In genomic region chr10:128035557-128035973, GRCh38 we compare ENCODE assay signal across 8 cellular contexts.
DNase-seq lines count a peak whose midpoint lies in the region; ATAC-seq and TF ChIP-seq lines count a peak whose summit lies in the region.

No MANE protein-coding gene starts in this region.

- H3K4me2 ChIP-seq in BLaER1 treated with 17β-estradiol and CSF1 and Interleukin-3, amounts not matched to agents 10 nM and 100 nM, result peak overlapping the region in 6 of 11 experiments; percentile 1 to 49 (median 30); a peak in 7 of 22 replicates

- H3K4me1 ChIP-seq in BLaER1 treated with 17β-estradiol and CSF1 and Interleukin-3, amounts not matched to agents 10 nM and 100 nM, result peaks cover 10 to 37% (median 18%) of the 10 kb centered on the region in 10 experiments
- peaks cover 5% of the 10 kb centered on the region for H3K4me1 ChIP-seq in foreskin keratinocyte

- no peaks in the 10 kb centered on the region for H4K20me1 ChIP-seq in BLaER1 treated with 17β-estradiol and CSF1 and Interleukin-3, amounts not matched to agents 10 nM and 100 nM

- H3K4me3 ChIP-seq in BLaER1 treated with 17β-estradiol and CSF1 and Interleukin-3, amounts not matched to agents 10 nM and 100 nM, result no peak overlapping the region
- H3K4me3 ChIP-seq in NB4 (ENCODE audit: low read depth, low read length), result no peak overlapping the region

- H3K27me3 ChIP-seq in BLaER1 treated with 17β-estradiol and CSF1 and Interleukin-3, amounts not matched to agents 10 nM and 100 nM, result no peaks in the 10 kb centered on the region
- no peaks in the 10 kb centered on the region for H3K27me3 ChIP-seq in foreskin keratinocyte

- H3K9me3 ChIP-seq in BLaER1 treated with 17β-estradiol and CSF1 and Interleukin-3, amounts not matched to agents 10 nM and 100 nM (replicated peaks in 1 of 11), result no peaks in the 10 kb centered on the region

- H3K36me3 Mint-ChIP-seq in activated T-cell treated with anti-CD3 and anti-CD28 coated beads, Interleukin-2, amount 50 U/mL, for 4 hours (ENCODE audit: insufficient read depth), result no peaks in the 10 kb centered on the region

- no peaks in the 10 kb centered on the region for H3K9me3 Mint-ChIP-seq in activated T-cell treated with anti-CD3 and anti-CD28 coated beads, Interleukin-2, amount 50 U/mL, for 4 hours

- TF ChIP-seq POLR2A in NB4 (IDR thresholded peaks at IDR 0.05; ENCODE audit: extremely low read depth, insufficient read length), result no peak

- H3K27ac ChIP-seq in BLaER1 treated with 17β-estradiol and CSF1 and Interleukin-3, amounts not matched to agents 10 nM and 100 nM, result peak overlapping the region in 4 of 11 experiments; percentile 11 to 42 (median 26); a peak in 3 of 22 replicates
- H3K27ac ChIP-seq in foreskin keratinocyte, result no peak overlapping the region

- H3K27me3 Mint-ChIP-seq in activated T-cell treated with anti-CD3 and anti-CD28 coated beads, Interleukin-2, amount 50 U/mL, for 4 hours (ENCODE audit: low read depth), result no peaks in the 10 kb centered on the region

- H3K36me3 ChIP-seq in BLaER1 treated with 17β-estradiol and CSF1 and Interleukin-3, amounts not matched to agents 10 nM and 100 nM, result no peaks in the 10 kb centered on the region

- ATAC-seq in GM21423 (IDR thresholded peaks at IDR 0.05; ENCODE audit: unreplicated experiment), result peak; percentile 82
- ATAC-seq in activated T-cell treated with anti-CD3 and anti-CD28 coated beads, Interleukin-2, amount 50 U/mL, for 4 hours, result peak; percentile 79 to 86
- peak; percentile 80 for ATAC-seq in foreskin keratinocyte

- DNase-seq in NB4 (ENCODE audit: low read depth), result peak; percentile 58
- DNase-seq in activated T-cell treated with anti-CD3 and anti-CD28 coated beads, Interleukin-2, amount 50 U/mL, for 4 hours, result peak; percentile 63
- DNase-seq in foreskin keratinocyte, result no peak
- DNase-seq in retina, result peak; percentile 38
- DNase-seq in SHP77 treated with DMSO at 0.1 percent for 48 hours (lab: John Stamatoyannopoulos, UW), result no peak
- no peak for DNase-seq in NCI-H524 treated with DMSO at 0.1 percent for 48 hours (lab: John Stamatoyannopoulos, UW)

- H3K4me3 Mint-ChIP-seq in activated T-cell treated with anti-CD3 and anti-CD28 coated beads, Interleukin-2, amount 50 U/mL, for 4 hours, result no peak overlapping the region

- peaks cover 4% of the 10 kb centered on the region for H3K4me1 Mint-ChIP-seq in activated T-cell treated with anti-CD3 and anti-CD28 coated beads, Interleukin-2, amount 50 U/mL, for 4 hours (ENCODE audit: low read depth)

- no peak overlapping the region for H3K9ac ChIP-seq in BLaER1 treated with 17β-estradiol and CSF1 and Interleukin-3, amounts not matched to agents 10 nM and 100 nM

- peak; percentile 89 for TF ChIP-seq CTCF in NB4 (IDR thresholded peaks at IDR 0.05; ENCODE audit: low read depth, low read length)
- TF ChIP-seq CTCF in foreskin keratinocyte (conservative IDR thresholded peaks at IDR 0.05), result peak; percentile 77

Comparison
In these comparisons a context has a peak if more than half of its experiments do, and no peak if none do; other contexts are left out.
1. DNase-seq: peak in NB4 (single experiment), activated T-cell treated with anti-CD3 and anti-CD28 coated beads, Interleukin-2, amount 50 U/mL, for 4 hours (single experiment) and retina (single experiment); none in foreskin keratinocyte (0 of 2), SHP77 treated with DMSO at 0.1 percent for 48 hours (single experiment) and NCI-H524 treated with DMSO at 0.1 percent for 48 hours (single experiment).
2. Peak in every context shown above with its lines, with median percentiles within 50 percentile points of each other: ATAC-seq.